Comparison of ENCODE assay signal across 8 cellular contexts in genomic region chr1:185317034-185317885, GRCh38. TPM values are rescaled to one million over a fixed set of nuclear protein-coding genes. Genes with fewer than 3 reads are reported as not detected.
DNase-seq lines count a peak whose midpoint lies in the region; TF ChIP-seq lines count a peak whose summit lies in the region.

Gene IVNS1ABP, minus strand, starts transcription at chr1:185317243. Its CDS starts 7,750 bp downstream, at chr1:185309493.

- under 1% methylated on average over 47 of the region's 80 CpGs for WGBS in suprapubic skin

- CTCF ChIA-PET in activated naive CD4-positive, alpha-beta T cell treated with anti-CD3 and anti-CD28 coated beads, Interleukin-2, amount 10 ng/mL, durations not matched to agents 7 days and 5 days (lab: Charles Lee): interaction anchor here (0.8 to 4.4 kb wide), 15 partner anchors 20 to 364 kb away, joined by 3 to 28 read pairs (median 4); no protein-coding TSS in a partner anchor

- TF ChIP-seq POLR2A in suprapubic skin (IDR thresholded peaks at IDR 0.05): peak; percentile 92 to 97

- TF ChIP-seq EP300 in suprapubic skin (IDR thresholded peaks at IDR 0.05): no peak

- H3K9me3 Mint-ChIP-seq in HFFc6: peaks cover 8% of the 10 kb centered on the region
- H3K9me3 Mint-ChIP-seq in activated naive CD4-positive, alpha-beta T cell treated with anti-CD3 and anti-CD28 coated beads, Interleukin-2, amount 10 ng/mL, durations not matched to agents 7 days and 5 days: peaks cover 5% of the 10 kb centered on the region

- H3K4me1 Mint-ChIP-seq in HFFc6 (ENCODE audit: low read depth): peaks cover 58% of the 10 kb centered on the region
- peaks cover 55% of the 10 kb centered on the region for H3K4me1 Mint-ChIP-seq in activated naive CD4-positive, alpha-beta T cell treated with anti-CD3 and anti-CD28 coated beads, Interleukin-2, amount 10 ng/mL, durations not matched to agents 7 days and 5 days

- peaks cover 12% of the 10 kb centered on the region; the same call in 1 of the 2 replicates for H3K36me3 Mint-ChIP-seq in HFFc6 (ENCODE audit: low read depth)
- peaks cover 24% of the 10 kb centered on the region for H3K36me3 Mint-ChIP-seq in activated naive CD4-positive, alpha-beta T cell treated with anti-CD3 and anti-CD28 coated beads, Interleukin-2, amount 10 ng/mL, durations not matched to agents 7 days and 5 days

- peak within 1 kb of the TSS; percentile 97 for H3K4me3 Mint-ChIP-seq in HFFc6
- peak within 1 kb of the TSS; percentile 95 for H3K4me3 Mint-ChIP-seq in activated naive CD4-positive, alpha-beta T cell treated with anti-CD3 and anti-CD28 coated beads, Interleukin-2, amount 10 ng/mL, durations not matched to agents 7 days and 5 days

- no peaks in the 10 kb centered on the region for H3K36me3 ChIP-seq in suprapubic skin

- peak within 1 kb of the TSS; percentile 89 for H3K4me3 ChIP-seq in GM08714 (ENCODE audit: low read length)
- H3K4me3 ChIP-seq in suprapubic skin: peak within 1 kb of the TSS; percentile 100

- H3K27ac Mint-ChIP-seq in HFFc6: peak within 1 kb of the TSS; percentile 93
- H3K27ac Mint-ChIP-seq in activated naive CD4-positive, alpha-beta T cell treated with anti-CD3 and anti-CD28 coated beads, Interleukin-2, amount 10 ng/mL, durations not matched to agents 7 days and 5 days: peak within 1 kb of the TSS; percentile 98

- TF ChIP-seq CTCF in HFFc6 (IDR thresholded peaks at IDR 0.05) (peak; percentile 41), suprapubic skin (IDR thresholded peaks at IDR 0.05) (peak in 1 of 2 donors; percentile 20)

- H3K27me3 Mint-ChIP-seq in HFFc6 (ENCODE audit: insufficient read depth): no peaks in the 10 kb centered on the region; the same call in 1 of the 2 replicates
- no peaks in the 10 kb centered on the region for H3K27me3 Mint-ChIP-seq in activated naive CD4-positive, alpha-beta T cell treated with anti-CD3 and anti-CD28 coated beads, Interleukin-2, amount 10 ng/mL, durations not matched to agents 7 days and 5 days

- peaks cover 46% of the 10 kb centered on the region for H3K4me1 ChIP-seq in suprapubic skin

- H3K27ac ChIP-seq in suprapubic skin: peak within 1 kb of the TSS; percentile 99

- DNase-seq in HFFc6 (peak; percentile 89), NAMALWA (ENCODE audit: low spot score) (peak; percentile 97), SK-N-DZ (ENCODE audit: low spot score) (peak; percentile 95), germinal center (ENCODE audit: low spot score) (peak; percentile 95), nucleus accumbens (lab: John Stamatoyannopoulos, UW) (peak; percentile 45 to 98 (median 95)), suprapubic skin (ENCODE audit: low spot score in 2 of 2) (peak; percentile 97 to 98)
- peak; percentile 96 for DNase-seq in activated naive CD4-positive, alpha-beta T cell treated with anti-CD3 and anti-CD28 coated beads, Interleukin-2, amount 10 ng/mL, durations not matched to agents 7 days and 5 days

- no peaks in the 10 kb centered on the region for H3K9me3 ChIP-seq in suprapubic skin

- no peaks in the 10 kb centered on the region for H3K27me3 ChIP-seq in suprapubic skin

RNA-seq across cellular contexts. Expression of gene IVNS1ABP, which starts in this region (rescaled TPM):
- total RNA-seq in HFFc6 (2021; fragmentation: NEBNext Ultra II Directional; extraction: Animal tissue kit (Norgen Biotek cat#: 25700)): 10 to 100 TPM; 34.1 to 52.4 (median 41.2) TPM
- 81.3 and 93.0 TPM in 2 replicates for polyA plus RNA-seq in SK-N-DZ (2014; cell fraction: cytosol; rRNA removed)
- 212 and 218 TPM in 2 replicates for polyA plus RNA-seq in SK-N-DZ (2014; cell fraction: nucleus; rRNA removed)
- total RNA-seq in suprapubic skin: 100 to 1,000 TPM; 116 to 189 (median 145) TPM

Comparison
In these comparisons a context has a peak if more than half of its experiments do, and no peak if none do; other contexts are left out.
1. Peak in every context shown above with its lines: DNase-seq, H3K4me3 ChIP-seq and H3K27ac ChIP-seq.